Comparison of ENCODE assay signal across 1 cellular context in the genomic region with DNA sequence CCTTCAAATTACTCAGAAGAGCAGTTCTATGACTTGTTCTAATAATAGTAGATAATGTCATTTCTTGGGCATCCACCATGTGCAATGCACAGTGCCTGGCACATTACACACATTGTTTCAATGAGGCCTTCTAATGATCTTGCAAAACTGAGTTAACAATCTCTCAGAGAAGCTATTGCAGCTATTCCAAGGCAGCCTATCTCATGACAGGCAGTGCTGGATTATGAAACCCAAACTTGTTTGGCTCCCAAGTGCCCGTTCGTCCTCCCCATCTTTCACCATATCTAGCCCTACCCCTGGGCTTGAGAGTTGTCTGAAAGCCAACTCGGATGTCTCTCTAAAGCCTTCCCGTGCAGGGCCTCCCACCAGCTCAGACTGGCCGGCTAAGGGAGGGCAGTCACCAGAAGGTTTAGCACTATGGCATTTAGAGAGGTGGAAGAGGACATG.
TF ChIP-seq lines count a peak whose summit lies in the region.

No MANE protein-coding gene starts in this region.

TF ChIP-seq in HepG2, 621 proteins besides CTCF, POLR2A, EP300 and RAD21 (continued from another document):
- TF ChIP-seq, protein P1, sequence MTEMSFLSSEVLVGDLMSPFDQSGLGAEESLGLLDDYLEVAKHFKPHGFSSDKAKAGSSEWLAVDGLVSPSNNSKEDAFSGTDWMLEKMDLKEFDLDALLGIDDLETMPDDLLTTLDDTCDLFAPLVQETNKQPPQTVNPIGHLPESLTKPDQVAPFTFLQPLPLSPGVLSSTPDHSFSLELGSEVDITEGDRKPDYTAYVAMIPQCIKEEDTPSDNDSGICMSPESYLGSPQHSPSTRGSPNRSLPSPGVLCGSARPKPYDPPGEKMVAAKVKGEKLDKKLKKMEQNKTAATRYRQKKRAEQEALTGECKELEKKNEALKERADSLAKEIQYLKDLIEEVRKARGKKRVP (CRISPR knock-in tag; IDR thresholded peaks at IDR 0.05): no peak
